ENCODE assay signal across 1 cellular context in genomic region chr2:189440947-189441708, GRCh38.
TF ChIP-seq lines count a peak whose summit lies in the region.

Gene WDR75 (plus strand): TSS chr2:189441474. CDS start chr2:189441493, 19 bp downstream.

TF ChIP-seq in K562, 482 proteins besides CTCF, POLR2A, EP300 and RAD21 (continued from another document and continues in another):
- TF ChIP-seq CLOCK (CRISPR knock-in tag; IDR thresholded peaks at IDR 0.05; ENCODE audit: borderline replicate concordance) (no peak), TAF9B (IDR thresholded peaks at IDR 0.05; ENCODE audit: partially characterized antibody) (peak; percentile 83), ETV6 (IDR thresholded peaks at IDR 0.05; ENCODE audit: borderline replicate concordance in 1 of 2, low read depth in 2 of 2, low read length in 1 of 2) (no peak), ETV6 (CRISPR knock-in tag; IDR thresholded peaks at IDR 0.05; ENCODE audit: borderline replicate concordance) (no peak), TFAP4 (CRISPR knock-in tag; IDR thresholded peaks at IDR 0.05; ENCODE audit: borderline replicate concordance) (peak; percentile 52; the same call in 1 of the 2 replicates), STAT6 (CRISPR knock-in tag; IDR thresholded peaks at IDR 0.05) (0 out of 2 replicates have a peak, but pooled peaks have one; percentile 18), NCOA1 (IDR thresholded peaks at IDR 0.05; ENCODE audit: low read depth) (no peak), TAF1 (IDR thresholded peaks at IDR 0.05; ENCODE audit: control insufficient read depth, extremely low read depth, insufficient read depth, low read length, severe bottlenecking) (peak; percentile 85), ZNF274 (IDR thresholded peaks at IDR 0.05; ENCODE audit: borderline replicate concordance, low read depth, low read length) (no peak), GTF2A2 (tag; IDR thresholded peaks at IDR 0.05) (no peak), ZFPM2 (CRISPR knock-in tag; IDR thresholded peaks at IDR 0.05) (no peak), ARID2 (IDR thresholded peaks at IDR 0.05) (no peak), ZNF444 (CRISPR knock-in tag; IDR thresholded peaks at IDR 0.05) (no peak), PPARD (CRISPR knock-in tag; IDR thresholded peaks at IDR 0.05) (no peak), ZSCAN29 (IDR thresholded peaks at IDR 0.05) (no peak), SIRT6 (IDR thresholded peaks at IDR 0.05; ENCODE audit: low read depth, low read length) (no peak), SIN3B (IDR thresholded peaks at IDR 0.05; ENCODE audit: low read depth) (peak; percentile 65), ZNF124 (CRISPR knock-in tag; IDR thresholded peaks at IDR 0.05) (no peak), C11orf30 (IDR thresholded peaks at IDR 0.05; ENCODE audit: low read depth) (peak; percentile 93), ZNF639 (CRISPR knock-in tag; conservative IDR thresholded peaks at IDR 0.05 in 1 of 2, IDR thresholded peaks at IDR 0.05 in 1 of 2) (no peak), ZNF282 (CRISPR knock-in tag; IDR thresholded peaks at IDR 0.05) (no peak), NFATC3 (IDR thresholded peaks at IDR 0.05) (no peak), STAT5A (IDR thresholded peaks at IDR 0.05; ENCODE audit: borderline replicate concordance, low read length) (no peak), ATF2 (CRISPR knock-in tag; IDR thresholded peaks at IDR 0.05) (no peak), HDAC3 (IDR thresholded peaks at IDR 0.05; ENCODE audit: borderline replicate concordance, partially characterized antibody) (no peak), ZFP91 (CRISPR knock-in tag; IDR thresholded peaks at IDR 0.05) (no peak), SMARCA5 (IDR thresholded peaks at IDR 0.05) (no peak), PHB (CRISPR knock-in tag; IDR thresholded peaks at IDR 0.05) (no peak), POLR3G (IDR thresholded peaks at IDR 0.05; ENCODE audit: extremely low read depth, insufficient read length, insufficient replicate concordance) (no peak), ELF1 (tag; IDR thresholded peaks at IDR 0.05) (peak; percentile 72), DDX20 (tag; IDR thresholded peaks at IDR 0.05; ENCODE audit: low read depth) (no peak), PYGO2 (tag; IDR thresholded peaks at IDR 0.05) (no peak), CBFB (CRISPR knock-in tag; IDR thresholded peaks at IDR 0.05) (0 out of 2 replicates have a peak, but pooled peaks have one; percentile 37), E2F3 (CRISPR knock-in tag; IDR thresholded peaks at IDR 0.05) (no peak), ZBED1 (IDR thresholded peaks at IDR 0.05) (no peak), ZNF324 (CRISPR knock-in tag; IDR thresholded peaks at IDR 0.05) (no peak), ZBTB9 (CRISPR knock-in tag; IDR thresholded peaks at IDR 0.05) (no peak), REST (CRISPR knock-in tag; IDR thresholded peaks at IDR 0.05; ENCODE audit: low read depth) (no peak), TBL1XR1 (IDR thresholded peaks at IDR 0.05; ENCODE audit: low read length in 2 of 2) (peak in 1 of 2 experiments; percentile 86; a peak in 2 of 4 replicates), MXD1 (CRISPR knock-in tag; IDR thresholded peaks at IDR 0.05; ENCODE audit: borderline replicate concordance, poor library complexity, severe bottlenecking) (no peak), EWSR1 (IDR thresholded peaks at IDR 0.05; ENCODE audit: borderline replicate concordance, low read depth, partially characterized antibody) (no peak), CBX1 (IDR thresholded peaks at IDR 0.05; ENCODE audit: low read depth) (no peak), THAP12 (CRISPR knock-in tag; IDR thresholded peaks at IDR 0.05) (peak; percentile 79)
